ENCODE assay signal across 26 cellular contexts in genomic region chr1:43405219-43405875, GRCh38. TPM values are rescaled to one million over a fixed set of nuclear protein-coding genes. Genes with fewer than 3 reads are reported as not detected.
DNase-seq lines count a peak whose midpoint lies in the region; ATAC-seq and TF ChIP-seq lines count a peak whose summit lies in the region.
"Had no signal": no experiment of that assay in that cellular context is flagged by ENCODE, and none has a peak within 500 bp of the region (broad histone marks: within the 10 kb centered on the region; RNA-seq: fewer than 3 reads in every experiment).

No MANE protein-coding gene starts in this region.

- H3K27me3 ChIP-seq in thyroid gland: no peaks in the 10 kb centered on the region
- H3K27me3 ChIP-seq: adrenal gland, neutrophil had no signal

- TF ChIP-seq CTCF in HEK293 (tag by site-specific recombination; IDR thresholded peaks at IDR 0.05) (no peak), choroid plexus epithelial cell (conservative IDR thresholded peaks at IDR 0.05; ENCODE audit: low read depth, low read length) (no peak), thyroid gland (IDR thresholded peaks at IDR 0.05) (no peak)

- H3K9me3 ChIP-seq in HEK293 (ENCODE audit: control insufficient read depth, insufficient read depth, low read depth, low read length) (no peaks in the 10 kb centered on the region), thyroid gland (no peaks in the 10 kb centered on the region)
- H3K9me3 ChIP-seq: adrenal gland, HAP-1, neutrophil, psoas muscle had no signal

- DNase-seq in NCI-H2029 treated with DMSO at 0.1 percent for 48 hours (lab: John Stamatoyannopoulos, UW) (peak; percentile 41), choroid plexus epithelial cell (ENCODE audit: low read depth) (peak; percentile 46), left colon (no peak), thyroid gland (no peak), NCI-H2171 treated with DMSO at 0.1 percent for 48 hours (lab: John Stamatoyannopoulos, UW) (no peak)
- DNase-seq: activated CD4-positive, alpha-beta T cell treated with anti-CD3 and anti-CD28 coated beads for 1 hour; activated CD8-positive, alpha-beta memory T cell treated with anti-CD3 and anti-CD28 coated beads for 24 hours; activated T-cell treated with anti-CD3 and anti-CD28 coated beads, Interleukin-2, amount 50 U/mL, for 24 hours; CD4-positive, alpha-beta memory T cell; foreskin fibroblast; GDM1; Karpas-422; NCI-H1092; NCI-H526; psoas muscle; stimulated activated CD4-positive, alpha-beta T cell treated with anti-CD3 and anti-CD28 coated beads, Interleukin-4, amount 100 ng/mL, for 24 hours; stimulated activated naive CD4-positive, alpha-beta T cell treated with Interleukin-2 at 50 U/mL for 16 hours; T1000; trophoblast cell had no signal

- no peak for TF ChIP-seq POLR2A in thyroid gland (IDR thresholded peaks at IDR 0.05)

- H3K4me3 ChIP-seq in HEK293 (ENCODE audit: low read depth, low read length) (no peak overlapping the region), choroid plexus epithelial cell (ENCODE audit: low read depth, low read length) (no peak overlapping the region), thyroid gland (replicated peaks in 1 of 3) (no peak overlapping the region)
- H3K4me3 ChIP-seq: adrenal gland, HAP-1, lung, psoas muscle had no signal

- ATAC-seq in left colon (peak; percentile 96), HG02642 (IDR thresholded peaks at IDR 0.05; ENCODE audit: poor library complexity, unreplicated experiment) (no peak), HG03135 (IDR thresholded peaks at IDR 0.05; ENCODE audit: unreplicated experiment) (no peak)
- ATAC-seq: psoas muscle had no signal

- POLR2A ChIA-PET in HEK293 (lab: Yijun Ruan, JAX): no interaction called here

- peaks cover 15 to 67% of the 10 kb centered on the region in 2 experiments for H3K36me3 ChIP-seq in HEK293 (ENCODE audit: control insufficient read depth in 2 of 2, insufficient read depth in 1 of 2, low read length in 2 of 2)
- peaks cover 33 to 55% of the 10 kb centered on the region in 2 donors for H3K36me3 ChIP-seq in thyroid gland

- WGBS in thyroid gland, 2 donors: 89 to 91% methylated on average over 6 of the region's 6 CpGs

- H3K27ac ChIP-seq in HEK293 (ENCODE audit: extremely low read depth, low read depth, low read length) (no peak overlapping the region), thyroid gland (no peak overlapping the region)
- H3K27ac ChIP-seq: neutrophil, psoas muscle had no signal

- H3K4me1 ChIP-seq in HEK293 (ENCODE audit: control insufficient read depth, insufficient read depth, low read length) (no peaks in the 10 kb centered on the region), thyroid gland (peaks cover 13 to 18% of the 10 kb centered on the region in 2 donors)
- H3K4me1 ChIP-seq: HAP-1, psoas muscle had no signal

- CTCF ChIA-PET in HEK293 (lab: Yijun Ruan, JAX): interaction anchor here (0.7 to 2.3 kb wide), 2 partner anchors 10 to 120 kb away, joined by 3 to 9 read pairs; partner anchors contain the start of gene C1orf210

- intact Hi-C loops in left colon (cut with DNase I, micrococcal nuclease): no loop called here
- intact Hi-C loops in thyroid gland (cut with DNase I): no loop called here

TF ChIP-seq in HEK293, 187 proteins besides CTCF, POLR2A, EP300 and RAD21:
- TF ChIP-seq ZNF580 (tag by site-specific recombination; IDR thresholded peaks at IDR 0.05) (0 out of 2 replicates have a peak, but pooled peaks have one; percentile 11), GLIS1 (tag by site-specific recombination; IDR thresholded peaks at IDR 0.05) (peak; percentile 30), ZNF623 (tag by site-specific recombination; IDR thresholded peaks at IDR 0.05) (no peak), OSR2 (tag by site-specific recombination; IDR thresholded peaks at IDR 0.05) (peak; percentile 41; the same call in 1 of the 2 replicates), ZNF704 (tag by site-specific recombination; IDR thresholded peaks at IDR 0.05) (no peak), SP7 (tag by site-specific recombination; IDR thresholded peaks at IDR 0.05) (peak; percentile 88), ZXDB (tag by site-specific recombination; IDR thresholded peaks at IDR 0.05) (peak; percentile 67), ZNF426 (tag by site-specific recombination; IDR thresholded peaks at IDR 0.05) (no peak), WT1 (tag by site-specific recombination; IDR thresholded peaks at IDR 0.05) (peak; percentile 65)

RNA-seq across cellular contexts. Expression of gene SZT2, which starts 15.6 kb away (rescaled TPM):
- total RNA-seq in left colon: 10 to 100 TPM; 49.5 to 73.2 TPM
- 100 to 1,000 TPM in 1 of 4 donors, 10 to 100 TPM in 3; 36.1 to 107 (median 58.2) TPM for total RNA-seq in thyroid gland

RNA-seq across cellular contexts. Expression of gene MED8, which starts 15.7 kb away (rescaled TPM):
- total RNA-seq in left colon: 10 to 100 TPM; 39.1 to 39.5 TPM
- total RNA-seq in thyroid gland: 10 to 100 TPM; 37.7 to 48.6 (median 45.3) TPM

RNA-seq across cellular contexts. Expression of gene ELOVL1, which starts 37.5 kb away (rescaled TPM):
- total RNA-seq in left colon (100 to 1,000 TPM; 135 to 152 TPM), thyroid gland (100 to 1,000 TPM in 2 of 4 donors, 10 to 100 TPM in 2; 70.5 to 117 (median 85.8) TPM)

RNA-seq across cellular contexts. Expression of gene CDC20, which starts 46.6 kb away (rescaled TPM):
- 10 to 100 TPM; 10.5 to 24.3 TPM for total RNA-seq in left colon
- 1 to 10 TPM in 3 of 4 donors, under 1 TPM in 1; 0.54 to 3.9 (median 2.2) TPM for total RNA-seq in thyroid gland

RNA-seq across cellular contexts. Expression of gene HYI, which starts 48.4 kb away (rescaled TPM):
- total RNA-seq in left colon (10 to 100 TPM; 60.9 to 74.3 TPM), thyroid gland (10 to 100 TPM; 50.6 to 92.9 (median 65.6) TPM)

Comparison
In these comparisons a context has a peak if more than half of its experiments do, and no peak if none do; other contexts are left out.
1. DNase-seq: peak in NCI-H2029 treated with DMSO at 0.1 percent for 48 hours (single experiment) and choroid plexus epithelial cell (single experiment); none in left colon (0 of 2), thyroid gland (0 of 2) and NCI-H2171 treated with DMSO at 0.1 percent for 48 hours (single experiment).